ENCODE assay signal across 8 cellular contexts in genomic region chrX:120244735-120245498, GRCh38. TPM values are rescaled to one million over a fixed set of nuclear protein-coding genes. Genes with fewer than 3 reads are reported as not detected.
DNase-seq lines count a peak whose midpoint lies in the region; ATAC-seq and TF ChIP-seq lines count a peak whose summit lies in the region.

No MANE protein-coding gene starts in this region.

- TF ChIP-seq CTCF in WI38 (IDR thresholded peaks at IDR 0.05; ENCODE audit: low read depth, low read length) (no peak), cardiac fibroblast (IDR thresholded peaks at IDR 0.05; ENCODE audit: low read depth, low read length) (no peak)

- peak; percentile 62 for ATAC-seq in HG03095 (IDR thresholded peaks at IDR 0.05; ENCODE audit: unreplicated experiment)

- DNase-seq in A172 (ENCODE audit: low spot score) = peak; percentile 23
- peak; percentile 47 for DNase-seq in NCI-H2107 (lab: John Stamatoyannopoulos, UW)
- peak; percentile 89 to 90 for DNase-seq in cardiac fibroblast (ENCODE audit: low read depth in 2 of 2)
- DNase-seq in islet precursor cell = peak; percentile 83
- peak; percentile 39 to 41 for DNase-seq in stimulated activated CD4-positive, alpha-beta T cell treated with anti-CD3 and anti-CD28 coated beads, Interleukin-12 subunit alpha, Interleukin-12 subunit beta, amount 100 ng/mL, for 24 hours (ENCODE audit: low read depth in 2 of 2)

- peak; percentile 24 for TF ChIP-seq POLR2A in GM18526 (IDR thresholded peaks at IDR 0.05; ENCODE audit: extremely low read depth, insufficient read length)

- H3K4me3 ChIP-seq in WI38 (ENCODE audit: low read depth, low read length) = peak overlapping the region; percentile 67
- H3K4me3 ChIP-seq in cardiac fibroblast (replicated peaks in 1 of 2; ENCODE audit: low read depth in 2 of 2, low read length in 2 of 2) = peak overlapping the region; percentile 68 to 74

RNA-seq across cellular contexts. Expression of gene ZBTB33, which starts 5.7 kb away (rescaled TPM):
- total RNA-seq in A172 (2014; rRNA removed; shearing (Covaris generic)) = 11.2 and 12.7 TPM in 2 replicates

Comparison
In these comparisons a context has a peak if more than half of its experiments do, and no peak if none do; other contexts are left out.
1. Peak in every context shown above with its lines: DNase-seq, ATAC-seq and H3K4me3 ChIP-seq.
2. DNase-seq: peak in every context shown above with its lines; median percentile 90 in cardiac fibroblast; 83 in islet precursor cell; 47 in NCI-H2107; 40 in stimulated activated CD4-positive, alpha-beta T cell treated with anti-CD3 and anti-CD28 coated beads, Interleukin-12 subunit alpha, Interleukin-12 subunit beta, amount 100 ng/mL, for 24 hours; 23 in A172.